In the genomic region with DNA sequence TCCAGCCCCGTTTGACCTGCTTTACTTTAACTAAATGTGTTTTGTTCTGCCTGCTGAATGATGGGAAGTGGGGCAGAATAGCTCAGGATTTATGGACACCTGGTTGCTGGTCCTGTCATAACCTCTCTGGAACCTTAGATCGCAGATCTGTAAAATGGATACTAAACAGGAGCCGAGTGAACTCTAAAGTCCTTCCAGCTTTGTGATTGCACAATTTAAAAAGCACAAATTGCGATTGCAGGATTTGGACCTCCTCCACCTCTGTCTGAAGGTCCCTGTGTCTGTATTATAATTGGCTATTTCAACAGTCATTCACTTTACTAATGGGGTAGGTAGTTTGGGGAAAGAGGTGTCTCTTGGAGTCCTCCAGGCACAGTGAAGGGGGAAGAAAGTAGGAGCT, we compare ENCODE assay signal across 2 cellular contexts.
A peak's percentile ranks its signal among the peaks of the same experiment; 100 is the strongest.
TF ChIP-seq lines count a peak whose summit lies in the region.

No MANE protein-coding gene starts in this region.

TF ChIP-seq in GM23338, 12 proteins besides CTCF, POLR2A, EP300 and RAD21 (continued from another document and continues in another):
- no peak for TF ChIP-seq ZNF462 (CRISPR knock-in tag; IDR thresholded peaks at IDR 0.05)
- no peak for TF ChIP-seq EZH2 (IDR thresholded peaks at IDR 0.05; ENCODE audit: low read depth, unreplicated experiment)
- TF ChIP-seq JUNB (IDR thresholded peaks at IDR 0.05; ENCODE audit: unreplicated experiment): no peak
- TF ChIP-seq CREB1 (CRISPR knock-in tag; IDR thresholded peaks at IDR 0.05; ENCODE audit: low read depth): no peak
- TF ChIP-seq NANOG (IDR thresholded peaks at IDR 0.05; ENCODE audit: borderline replicate concordance): no peak
- TF ChIP-seq ZNF331 (CRISPR knock-in tag; IDR thresholded peaks at IDR 0.05; ENCODE audit: low read depth): no peak
- TF ChIP-seq ZNF114 (CRISPR knock-in tag; IDR thresholded peaks at IDR 0.05): no peak
- TF ChIP-seq, protein P1, sequence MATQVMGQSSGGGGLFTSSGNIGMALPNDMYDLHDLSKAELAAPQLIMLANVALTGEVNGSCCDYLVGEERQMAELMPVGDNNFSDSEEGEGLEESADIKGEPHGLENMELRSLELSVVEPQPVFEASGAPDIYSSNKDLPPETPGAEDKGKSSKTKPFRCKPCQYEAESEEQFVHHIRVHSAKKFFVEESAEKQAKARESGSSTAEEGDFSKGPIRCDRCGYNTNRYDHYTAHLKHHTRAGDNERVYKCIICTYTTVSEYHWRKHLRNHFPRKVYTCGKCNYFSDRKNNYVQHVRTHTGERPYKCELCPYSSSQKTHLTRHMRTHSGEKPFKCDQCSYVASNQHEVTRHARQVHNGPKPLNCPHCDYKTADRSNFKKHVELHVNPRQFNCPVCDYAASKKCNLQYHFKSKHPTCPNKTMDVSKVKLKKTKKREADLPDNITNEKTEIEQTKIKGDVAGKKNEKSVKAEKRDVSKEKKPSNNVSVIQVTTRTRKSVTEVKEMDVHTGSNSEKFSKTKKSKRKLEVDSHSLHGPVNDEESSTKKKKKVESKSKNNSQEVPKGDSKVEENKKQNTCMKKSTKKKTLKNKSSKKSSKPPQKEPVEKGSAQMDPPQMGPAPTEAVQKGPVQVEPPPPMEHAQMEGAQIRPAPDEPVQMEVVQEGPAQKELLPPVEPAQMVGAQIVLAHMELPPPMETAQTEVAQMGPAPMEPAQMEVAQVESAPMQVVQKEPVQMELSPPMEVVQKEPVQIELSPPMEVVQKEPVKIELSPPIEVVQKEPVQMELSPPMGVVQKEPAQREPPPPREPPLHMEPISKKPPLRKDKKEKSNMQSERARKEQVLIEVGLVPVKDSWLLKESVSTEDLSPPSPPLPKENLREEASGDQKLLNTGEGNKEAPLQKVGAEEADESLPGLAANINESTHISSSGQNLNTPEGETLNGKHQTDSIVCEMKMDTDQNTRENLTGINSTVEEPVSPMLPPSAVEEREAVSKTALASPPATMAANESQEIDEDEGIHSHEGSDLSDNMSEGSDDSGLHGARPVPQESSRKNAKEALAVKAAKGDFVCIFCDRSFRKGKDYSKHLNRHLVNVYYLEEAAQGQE (IDR thresholded peaks at IDR 0.05; ENCODE audit: unreplicated experiment): no peak
- TF ChIP-seq POLR2AphosphoS5 (IDR thresholded peaks at IDR 0.05; ENCODE audit: low read depth): no peak
- no peak for TF ChIP-seq ETS1 (IDR thresholded peaks at IDR 0.05)

TF ChIP-seq in liver, 16 proteins besides CTCF, POLR2A, EP300 and RAD21 (continued from another document):
- TF ChIP-seq, protein P1 (IDR thresholded peaks at IDR 0.05): peak; percentile 46
- TF ChIP-seq HNF4G (IDR thresholded peaks at IDR 0.05) (peak; percentile 71), GABPA (IDR thresholded peaks at IDR 0.05 in 1 of 2, conservative IDR thresholded peaks at IDR 0.05 in 1 of 2) (no peak), RXRA (IDR thresholded peaks at IDR 0.05) (peak; percentile 73 to 74), JUND (IDR thresholded peaks at IDR 0.05) (peak in 1 of 2 donors; percentile 31), HNF4A (conservative IDR thresholded peaks at IDR 0.05) (peak; percentile 88 to 89), FOXA1 (IDR thresholded peaks at IDR 0.05) (no peak), ZBTB33 (IDR thresholded peaks at IDR 0.05) (no peak)
TF ChIP-seq in liver: peak in this region for 9.
